1 cellular context compared by ENCODE assay signal in genomic region chr17:69147460-69147859, GRCh38.
TF ChIP-seq lines count a peak whose summit lies in the region.

No MANE protein-coding gene starts in this region.

TF ChIP-seq in K562, 482 proteins besides CTCF, POLR2A, EP300 and RAD21 (continued from another document):
- TF ChIP-seq, protein P1, sequence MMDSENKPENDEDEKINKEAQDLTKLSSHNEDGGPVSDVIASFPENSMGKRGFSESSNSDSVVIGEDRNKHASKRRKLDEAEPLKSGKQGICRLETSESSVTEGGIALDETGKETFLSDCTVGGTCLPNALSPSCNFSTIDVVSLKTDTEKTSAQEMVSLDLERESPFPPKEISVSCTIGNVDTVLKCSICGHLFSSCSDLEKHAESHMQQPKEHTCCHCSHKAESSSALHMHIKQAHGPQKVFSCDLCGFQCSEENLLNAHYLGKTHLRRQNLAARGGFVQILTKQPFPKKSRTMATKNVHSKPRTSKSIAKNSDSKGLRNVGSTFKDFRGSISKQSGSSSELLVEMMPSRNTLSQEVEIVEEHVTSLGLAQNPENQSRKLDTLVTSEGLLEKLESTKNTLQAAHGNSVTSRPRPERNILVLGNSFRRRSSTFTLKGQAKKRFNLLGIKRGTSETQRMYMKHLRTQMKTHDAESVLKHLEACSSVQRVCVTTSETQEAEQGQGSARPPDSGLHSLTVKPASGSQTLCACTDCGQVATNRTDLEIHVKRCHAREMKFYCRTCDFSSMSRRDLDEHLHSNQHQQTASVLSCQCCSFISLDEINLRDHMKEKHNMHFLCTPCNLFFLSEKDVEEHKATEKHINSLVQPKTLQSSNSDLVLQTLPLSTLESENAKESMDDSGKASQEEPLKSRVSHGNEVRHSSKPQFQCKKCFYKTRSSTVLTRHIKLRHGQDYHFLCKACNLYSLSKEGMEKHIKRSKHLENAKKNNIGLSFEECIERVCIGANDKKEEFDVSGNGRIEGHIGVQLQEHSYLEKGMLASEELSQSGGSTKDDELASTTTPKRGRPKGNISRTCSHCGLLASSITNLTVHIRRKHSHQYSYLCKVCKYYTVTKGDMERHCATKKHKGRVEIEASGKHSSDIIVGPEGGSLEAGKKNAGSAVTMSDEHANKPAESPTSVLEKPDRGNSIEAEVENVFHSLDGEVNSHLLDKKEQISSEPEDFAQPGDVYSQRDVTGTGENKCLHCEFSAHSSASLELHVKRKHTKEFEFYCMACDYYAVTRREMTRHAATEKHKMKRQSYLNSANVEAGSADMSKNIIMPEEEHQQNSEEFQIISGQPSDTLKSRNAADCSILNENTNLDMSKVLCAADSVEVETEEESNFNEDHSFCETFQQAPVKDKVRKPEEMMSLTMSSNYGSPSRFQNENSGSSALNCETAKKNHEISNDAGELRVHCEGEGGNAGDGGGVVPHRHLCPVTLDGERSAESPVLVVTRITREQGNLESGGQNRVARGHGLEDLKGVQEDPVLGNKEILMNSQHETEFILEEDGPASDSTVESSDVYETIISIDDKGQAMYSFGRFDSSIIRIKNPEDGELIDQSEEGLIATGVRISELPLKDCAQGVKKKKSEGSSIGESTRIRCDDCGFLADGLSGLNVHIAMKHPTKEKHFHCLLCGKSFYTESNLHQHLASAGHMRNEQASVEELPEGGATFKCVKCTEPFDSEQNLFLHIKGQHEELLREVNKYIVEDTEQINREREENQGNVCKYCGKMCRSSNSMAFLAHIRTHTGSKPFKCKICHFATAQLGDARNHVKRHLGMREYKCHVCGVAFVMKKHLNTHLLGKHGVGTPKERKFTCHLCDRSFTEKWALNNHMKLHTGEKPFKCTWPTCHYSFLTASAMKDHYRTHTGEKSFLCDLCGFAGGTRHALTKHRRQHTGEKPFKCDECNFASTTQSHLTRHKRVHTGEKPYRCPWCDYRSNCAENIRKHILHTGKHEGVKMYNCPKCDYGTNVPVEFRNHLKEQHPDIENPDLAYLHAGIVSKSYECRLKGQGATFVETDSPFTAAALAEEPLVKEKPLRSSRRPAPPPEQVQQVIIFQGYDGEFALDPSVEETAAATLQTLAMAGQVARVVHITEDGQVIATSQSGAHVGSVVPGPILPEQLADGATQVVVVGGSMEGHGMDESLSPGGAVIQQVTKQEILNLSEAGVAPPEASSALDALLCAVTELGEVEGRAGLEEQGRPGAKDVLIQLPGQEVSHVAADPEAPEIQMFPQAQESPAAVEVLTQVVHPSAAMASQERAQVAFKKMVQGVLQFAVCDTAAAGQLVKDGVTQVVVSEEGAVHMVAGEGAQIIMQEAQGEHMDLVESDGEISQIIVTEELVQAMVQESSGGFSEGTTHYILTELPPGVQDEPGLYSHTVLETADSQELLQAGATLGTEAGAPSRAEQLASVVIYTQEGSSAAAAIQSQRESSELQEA (IDR thresholded peaks at IDR 0.05; ENCODE audit: low read depth) = no peak
- no peak for TF ChIP-seq HDAC8 (tag; IDR thresholded peaks at IDR 0.05)
- no peak for TF ChIP-seq SNAPC5 (CRISPR knock-in tag; IDR thresholded peaks at IDR 0.05)
- no peak for TF ChIP-seq HDAC2 (IDR thresholded peaks at IDR 0.05)
- no peak for TF ChIP-seq LEF1 (IDR thresholded peaks at IDR 0.05)
- TF ChIP-seq HEY1 (CRISPR knock-in tag; IDR thresholded peaks at IDR 0.05; ENCODE audit: borderline replicate concordance) = no peak
- TF ChIP-seq ZNF408 (CRISPR knock-in tag; IDR thresholded peaks at IDR 0.05; ENCODE audit: low read depth) = no peak
- TF ChIP-seq MNT (conservative IDR thresholded peaks at IDR 0.05) = no peak
- TF ChIP-seq CC2D1A (IDR thresholded peaks at IDR 0.05) = no peak
